ENCODE assay signal across 19 cellular contexts in genomic region chr1:99546432-99547416, GRCh38.
DNase-seq lines count a peak whose midpoint lies in the region; ATAC-seq, FAIRE-seq and TF ChIP-seq lines count a peak whose summit lies in the region.
"Had no signal": no experiment of that assay in that cellular context is flagged by ENCODE, and none has a peak within 500 bp of the region (broad histone marks: within the 10 kb centered on the region; RNA-seq: fewer than 3 reads in every experiment).

No MANE protein-coding gene starts in this region.

- BruUV-seq in PC-3 (replicated peaks; lab: Mats Ljungman, UMichigan): no TSS peak

- H3K9me2 ChIP-seq in PC-3 (replicated peaks; ENCODE audit: low read length): no peaks in the 10 kb centered on the region

- H3K27ac ChIP-seq in PC-3 (ENCODE audit: low read length): no peak overlapping the region
- H3K27ac ChIP-seq: esophagus muscularis mucosa, right lobe of liver, thyroid gland had no signal

- H3K9me3 ChIP-seq in PC-3 (ENCODE audit: low read length): no peaks in the 10 kb centered on the region
- H3K9me3 ChIP-seq: esophagus muscularis mucosa, right lobe of liver, thyroid gland had no signal

- no peak overlapping the region for H3K4me3 ChIP-seq in PC-3 (ENCODE audit: low read length)
- H3K4me3 ChIP-seq: esophagus muscularis mucosa, right lobe of liver, thyroid gland had no signal

- no peaks in the 10 kb centered on the region for H4K20me1 ChIP-seq in PC-3 (ENCODE audit: low read length)

- peak; percentile 58 for DNase-seq in ELR (ENCODE audit: low read depth)
- no peak for DNase-seq in PC-3
- DNase-seq in renal cortical epithelial cell (ENCODE audit: low read depth): peak; percentile 49
- no peak for DNase-seq in RKO (ENCODE audit: low spot score)
- no peak for DNase-seq in midbrain (lab: John Stamatoyannopoulos, UW)
- DNase-seq in NCI-H1092 (lab: John Stamatoyannopoulos, UW): no peak
- DNase-seq: activated CD4-positive, alpha-beta T cell treated with anti-CD3 and anti-CD28 coated beads for 4 hours; activated naive CD8-positive, alpha-beta T cell treated with anti-CD3 and anti-CD28 coated beads, Interleukin-2, amount 50 U/mL, for 24 hours; GOT3; head of caudate nucleus; NCI-H1694; NCI-H526; right lobe of liver; Right ventricle myocardium superior; stimulated activated naive CD4-positive, alpha-beta T cell; T-helper 1 cell; thyroid gland had no signal

- no peaks in the 10 kb centered on the region for H3K36me3 ChIP-seq in PC-3 (ENCODE audit: low read depth, low read length)
- H3K36me3 ChIP-seq: esophagus muscularis mucosa, right lobe of liver, thyroid gland had no signal

- TF ChIP-seq CTCF in PC-3 (conservative IDR thresholded peaks at IDR 0.05; ENCODE audit: low read depth, low read length): no peak

- H3K4me1 ChIP-seq in PC-3 (ENCODE audit: insufficient read depth, low read length): peaks cover 9% of the 10 kb centered on the region; the same call in 1 of the 2 replicates
- H3K4me1 ChIP-seq: right lobe of liver, thyroid gland had no signal

- H3K9ac ChIP-seq in PC-3 (ENCODE audit: low read length): no peak overlapping the region

- POLR2A ChIA-PET in PC-3 (lab: Charles Lee; ENCODE audit: unreplicated experiment): no interaction called here

- no peaks in the 10 kb centered on the region for H3K79me2 ChIP-seq in PC-3 (ENCODE audit: low read length)

- no peak overlapping the region for H3K4me2 ChIP-seq in PC-3 (ENCODE audit: low read length)

- intact Hi-C loops in PC-3 (cut with micrococcal nuclease): loop anchor here (5.0 kb wide), 1 partner anchor 566 kb away; no protein-coding TSS in a partner anchor

- H3K27me3 ChIP-seq in PC-3 (ENCODE audit: low read length): no peaks in the 10 kb centered on the region
- H3K27me3 ChIP-seq: esophagus muscularis mucosa, right lobe of liver, thyroid gland had no signal

- CTCF ChIA-PET in PC-3 (lab: Charles Lee): no interaction called here

- peak; percentile 18 for FAIRE-seq in endometrium (lab: Jason Lieb, UNC)

- peak; percentile 27; the same call in 1 of the 2 replicates for ATAC-seq in PC-3
- ATAC-seq: activated naive CD8-positive, alpha-beta T cell treated with anti-CD3 and anti-CD28 coated beads, Interleukin-2, amount 50 U/mL, for 24 hours; right lobe of liver had no signal

- H3F3A ChIP-seq in PC-3 (ENCODE audit: low read length, unreplicated experiment): no peaks in the 10 kb centered on the region

- H2AFZ ChIP-seq in PC-3 (ENCODE audit: low read length): no peak overlapping the region

Comparison
In these comparisons a context has a peak if more than half of its experiments do, and no peak if none do; other contexts are left out.
1. DNase-seq: peak in ELR (single experiment) and renal cortical epithelial cell (single experiment); none in PC-3 (single experiment), RKO (single experiment), midbrain (single experiment) and NCI-H1092 (single experiment).